Comparison of ENCODE assay signal across 8 cellular contexts in the genomic region with DNA sequence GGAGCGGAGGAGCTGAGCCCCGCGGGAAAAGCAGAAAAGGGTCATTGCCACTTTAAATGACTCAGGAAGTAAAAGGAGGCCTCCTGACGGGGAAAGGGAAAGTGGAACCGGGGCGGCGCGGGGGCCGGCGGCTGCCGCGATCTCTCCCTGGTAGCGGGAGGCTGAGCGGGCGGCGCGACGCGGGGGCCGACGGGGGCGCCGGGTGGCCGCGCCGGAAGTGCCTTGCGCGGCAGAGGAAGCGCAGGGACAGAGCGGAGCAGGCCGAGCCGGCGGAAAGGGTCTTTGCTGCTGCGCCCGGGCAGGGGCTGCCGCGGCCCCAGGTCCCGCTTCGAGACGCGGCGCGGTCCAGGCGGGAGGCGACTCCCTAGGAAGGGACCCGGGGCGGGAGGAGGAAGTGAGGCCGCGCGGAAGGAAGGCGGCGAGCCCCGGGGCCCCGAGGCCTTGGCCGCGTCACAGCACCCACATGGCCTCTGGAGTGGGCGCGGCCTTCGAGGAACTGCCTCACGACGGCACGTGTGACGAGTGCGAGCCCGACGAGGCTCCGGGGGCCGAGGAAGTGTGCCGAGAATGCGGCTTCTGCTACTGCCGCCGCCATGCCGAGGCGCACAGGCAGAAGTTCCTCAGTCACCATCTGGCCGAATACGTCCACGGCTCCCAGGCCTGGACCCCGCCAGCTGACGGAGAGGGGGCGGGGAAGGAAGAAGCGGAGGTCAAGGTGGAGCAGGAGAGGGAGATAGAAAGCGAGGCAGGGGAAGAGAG. TPM values are rescaled to one million over a fixed set of nuclear protein-coding genes. Genes with fewer than 3 reads are reported as not detected.
DNase-seq lines count a peak whose midpoint lies in the region; ATAC-seq, FAIRE-seq and TF ChIP-seq lines count a peak whose summit lies in the region.

A gene with protein sequence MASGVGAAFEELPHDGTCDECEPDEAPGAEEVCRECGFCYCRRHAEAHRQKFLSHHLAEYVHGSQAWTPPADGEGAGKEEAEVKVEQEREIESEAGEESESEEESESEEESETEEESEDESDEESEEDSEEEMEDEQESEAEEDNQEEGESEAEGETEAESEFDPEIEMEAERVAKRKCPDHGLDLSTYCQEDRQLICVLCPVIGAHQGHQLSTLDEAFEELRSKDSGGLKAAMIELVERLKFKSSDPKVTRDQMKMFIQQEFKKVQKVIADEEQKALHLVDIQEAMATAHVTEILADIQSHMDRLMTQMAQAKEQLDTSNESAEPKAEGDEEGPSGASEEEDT (plus strand): TSS at position 127 of the 759 bp plus-strand sequence. CDS start 337 bp downstream, at position 464.

- in situ Hi-C loops in HepG2 (cut with HindIII; ENCODE audit: extremely low pct_ligation_motif_present, low pct_unique_long_range_greater_than_20kb): loop anchor here (10.0 kb wide), 1 partner anchor 72 kb away; no protein-coding TSS in a partner anchor

- FAIRE-seq in HepG2 (lab: Jason Lieb, UNC): no peak

- TF ChIP-seq EP300 in HepG2 (IDR thresholded peaks at IDR 0.05; ENCODE audit: low read depth in 2 of 2, low read length in 2 of 2) (no peak), HepG2 (CRISPR knock-in tag; IDR thresholded peaks at IDR 0.05; ENCODE audit: borderline replicate concordance) (peak; percentile 62)

- H3K79me2 ChIP-seq in HepG2 (ENCODE audit: insufficient read depth, low read length): peaks cover 48% of the 10 kb centered on the region

- TF ChIP-seq POLR2A in HepG2 (IDR thresholded peaks at IDR 0.05; ENCODE audit: insufficient read depth in 1 of 2, low read depth in 2 of 2, low read length in 2 of 2): peak in 1 of 2 experiments; percentile 60; a peak in 3 of 4 replicates

- TF ChIP-seq CTCF in AG10803 (conservative IDR thresholded peaks at IDR 0.05; ENCODE audit: low read length) (no peak), HepG2 (CRISPR knock-in tag; IDR thresholded peaks at IDR 0.05) (no peak)

- POLR2A ChIA-PET in HepG2 (lab: Yijun Ruan, JAX): interaction anchor here (1.4 kb wide), 1 partner anchor 33 kb away, joined by 3 read pairs; no protein-coding TSS in a partner anchor

- peak within 1 kb of the TSS; percentile 93 for H3K4me2 ChIP-seq in HepG2 (ENCODE audit: low read depth, low read length)

- peaks cover 15% of the 10 kb centered on the region; the same call in 1 of the 2 replicates for H3K9me3 ChIP-seq in HepG2 (ENCODE audit: low read length)

- peak within 1 kb of the TSS; percentile 82 for H3K9ac ChIP-seq in HepG2 (ENCODE audit: insufficient read depth, low read depth, low read length)

- H3K36me3 Mint-ChIP-seq in dendritic cell treated with granulocyte-macrophage colony-stimulating factor and Interleukin-4, amounts not matched to agents 40 ng/mL and 50 ng/mL, for 4 days (ENCODE audit: low read depth): peaks cover 42% of the 10 kb centered on the region

- peaks cover 34% of the 10 kb centered on the region for H3K4me1 Mint-ChIP-seq in dendritic cell treated with granulocyte-macrophage colony-stimulating factor and Interleukin-4, amounts not matched to agents 40 ng/mL and 50 ng/mL, for 4 days (ENCODE audit: low read depth)

- peak within 1 kb of the TSS; percentile 91 for H3K27ac Mint-ChIP-seq in dendritic cell treated with granulocyte-macrophage colony-stimulating factor and Interleukin-4, amounts not matched to agents 40 ng/mL and 50 ng/mL, for 4 days

- DNase-seq in AG10803 (ENCODE audit: low read depth) (peak; percentile 86), NCI-H446 treated with DMSO at 0.1 percent for 48 hours (lab: John Stamatoyannopoulos, UW) (peak; percentile 69), HepG2 (ENCODE audit: low spot score) (peak; percentile 59)
- DNase-seq in activated CD4-positive, alpha-beta T cell treated with anti-CD3 and anti-CD28 coated beads, Interleukin-2, amount 50 U/mL, for 1 hour: peak; percentile 71
- DNase-seq in stimulated activated CD4-positive, alpha-beta T cell treated with anti-CD3 and anti-CD28 coated beads, Interleukin-4, amount 100 ng/mL, for 1 hour: peak; percentile 86

- H3K36me3 ChIP-seq in HepG2 (replicated peaks in 1 of 2; ENCODE audit: control insufficient read depth in 1 of 2, insufficient read depth in 2 of 2, low read length in 2 of 2): no peaks in the 10 kb centered on the region; a peak in 1 of 5 replicates

- intact Hi-C loops in dendritic cell treated with granulocyte-macrophage colony-stimulating factor and Interleukin-4, amounts not matched to agents 40 ng/mL and 50 ng/mL, for 4 days (cut with micrococcal nuclease): loop anchor here (5.0 kb wide), 1 partner anchor 41 kb away; no protein-coding TSS in a partner anchor
- intact Hi-C loops in HepG2 (cut with micrococcal nuclease; ENCODE audit: unreplicated experiment): loop anchor here (1.0 to 5.0 kb wide), 2 partner anchors 47 to 159 kb away; no protein-coding TSS in a partner anchor

- peak within 1 kb of the TSS; percentile 87 for H3K4me3 Mint-ChIP-seq in dendritic cell treated with granulocyte-macrophage colony-stimulating factor and Interleukin-4, amounts not matched to agents 40 ng/mL and 50 ng/mL, for 4 days

- H2AFZ ChIP-seq in HepG2 (ENCODE audit: low read length): peak within 1 kb of the TSS; percentile 75

- H3K27me3 Mint-ChIP-seq in dendritic cell treated with granulocyte-macrophage colony-stimulating factor and Interleukin-4, amounts not matched to agents 40 ng/mL and 50 ng/mL, for 4 days: peaks cover 18% of the 10 kb centered on the region

- ATAC-seq in GM18909 (IDR thresholded peaks at IDR 0.05; ENCODE audit: poor library complexity, unreplicated experiment): peak; percentile 94
- peak; percentile 93 for ATAC-seq in HG03175 (IDR thresholded peaks at IDR 0.05; ENCODE audit: unreplicated experiment)
- peak; percentile 89 for ATAC-seq in HepG2

- peaks cover 0 to 16% of the 10 kb centered on the region in 2 experiments; a peak in 3 of 5 replicates for H3K27me3 ChIP-seq in HepG2 (ENCODE audit: control insufficient read depth in 1 of 2, insufficient read depth in 2 of 2, low read length in 2 of 2)

- H3K4me1 ChIP-seq in HepG2 (ENCODE audit: insufficient read depth, low read length): peaks cover 48% of the 10 kb centered on the region

- 28% methylated on average over 32 of the region's 82 CpGs for WGBS in HepG2 (ENCODE audit: low lambda C conversion rate)

- TSS peak; percentile 69 for BruUV-seq in HepG2 (replicated peaks; lab: Mats Ljungman, UMichigan)

- peaks cover 38% of the 10 kb centered on the region for H3K9me3 Mint-ChIP-seq in dendritic cell treated with granulocyte-macrophage colony-stimulating factor and Interleukin-4, amounts not matched to agents 40 ng/mL and 50 ng/mL, for 4 days

- CTCF ChIA-PET in HepG2 (lab: Yijun Ruan, JAX; ENCODE audit: low intra/inter-chr PET ratio, low total read pairs): no interaction called here

- H3K4me3 ChIP-seq in AG10803 (ENCODE audit: low read length): peak within 1 kb of the TSS; percentile 92
- peak within 1 kb of the TSS; percentile 54 to 73 (median 64) for H3K4me3 ChIP-seq in HepG2 (replicated peaks in 1 of 3; ENCODE audit: insufficient read depth in 1 of 3, low read depth in 2 of 3, low read length in 3 of 3)

- TF ChIP-seq RAD21 in HepG2 (CRISPR knock-in tag; IDR thresholded peaks at IDR 0.05): no peak

- peaks cover 5% of the 10 kb centered on the region; the same call in 1 of the 2 replicates for H4K20me1 ChIP-seq in HepG2 (ENCODE audit: insufficient read depth, low read length)

- peak within 1 kb of the TSS; percentile 89 for H3K27ac ChIP-seq in HepG2 (ENCODE audit: extremely low read length, insufficient read depth, low read length)

TF ChIP-seq in HepG2, 621 proteins besides CTCF, POLR2A, EP300 and RAD21 (continues in another document):
- TF ChIP-seq, protein P1, sequence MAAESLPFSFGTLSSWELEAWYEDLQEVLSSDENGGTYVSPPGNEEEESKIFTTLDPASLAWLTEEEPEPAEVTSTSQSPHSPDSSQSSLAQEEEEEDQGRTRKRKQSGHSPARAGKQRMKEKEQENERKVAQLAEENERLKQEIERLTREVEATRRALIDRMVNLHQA (CRISPR knock-in tag; IDR thresholded peaks at IDR 0.05): no peak
- TF ChIP-seq YEATS4 (CRISPR knock-in tag; IDR thresholded peaks at IDR 0.05; ENCODE audit: borderline replicate concordance) (peak; percentile 90), CCAR2 (optimal IDR thresholded peaks at IDR 0.05; ENCODE audit: low read depth, low read length) (no peak)

RNA-seq across cellular contexts. Expression of the gene that starts here (rescaled TPM):
- 22.7 and 25.6 TPM in 2 replicates for total RNA-seq in HepG2 (2016; rRNA removed; fragmentation: Illumina TruSeq; extraction: Trizol)
- 1.0 and 1.4 TPM in 2 replicates for total RNA-seq in HepG2 (2016; cell fraction: cytosol; rRNA removed; fragmentation: Illumina TruSeq; extraction: Trizol; ENCODE audit: low read depth)
- 20.8 and 25.6 TPM in 2 replicates for total RNA-seq in HepG2 (2016; cell fraction: insoluble cytoplasmic fraction; rRNA removed; fragmentation: Illumina TruSeq; extraction: Trizol)
- 5.2 and 7.4 TPM in 2 replicates for total RNA-seq in HepG2 (2016; cell fraction: membrane; rRNA removed; fragmentation: Illumina TruSeq; extraction: Trizol)
- 14.3 and 15.2 TPM in 2 replicates for total RNA-seq in HepG2 (2016; cell fraction: nucleus; rRNA removed; fragmentation: Illumina TruSeq; extraction: Trizol)
- polyA plus RNA-seq in HepG2 (2011; rRNA removed): 50.3 and 51.3 TPM in 2 replicates
- polyA plus RNA-seq in HepG2 (2011; cell fraction: cytosol; rRNA removed): 24.6 and 38.2 TPM in 2 replicates
- 51.2 and 70.4 TPM in 2 replicates for polyA plus RNA-seq in HepG2 (2011; cell fraction: nucleus; rRNA removed)
- 34.4 and 35.4 TPM in 2 replicates for polyA plus RNA-seq in HepG2 (2012)
- polyA plus RNA-seq in HepG2 (2016; cell fraction: cytosol; fragmentation: Illumina TruSeq; extraction: Trizol; ENCODE audit: low read depth): 2.4 and 2.5 TPM in 2 replicates
- 24.9 and 32.9 TPM in 2 replicates for polyA plus RNA-seq in HepG2 (2016; cell fraction: insoluble cytoplasmic fraction; fragmentation: Illumina TruSeq; extraction: Trizol; ENCODE audit: low read depth)
- polyA plus RNA-seq in HepG2 (2016; cell fraction: membrane; fragmentation: Illumina TruSeq; extraction: Trizol; ENCODE audit: low read depth): 7.1 and 7.9 TPM in 2 replicates
- polyA plus RNA-seq in HepG2 (2016; cell fraction: nucleus; fragmentation: Illumina TruSeq; extraction: Trizol; ENCODE audit: insufficient read depth, low read depth): 20.8 and 29.6 TPM in 2 replicates
- polyA minus RNA-seq in HepG2 (2011; rRNA and poly(A)+ RNA removed; ENCODE audit: low replicate concordance): 53.2 and 117 TPM in 2 replicates
- 26.8 and 39.3 TPM in 2 replicates for polyA minus RNA-seq in HepG2 (2011; cell fraction: cytosol; rRNA and poly(A)+ RNA removed)
- polyA minus RNA-seq in HepG2 (2011; cell fraction: nucleus; rRNA and poly(A)+ RNA removed): 23.8 and 32.2 TPM in 2 replicates

Comparison
In these comparisons a context has a peak if more than half of its experiments do, and no peak if none do; other contexts are left out.
1. Peak in every context shown above with its lines: DNase-seq, ATAC-seq, H3K4me3 ChIP-seq and H3K27ac ChIP-seq.